Comparison of ENCODE assay signal across 19 cellular contexts in the genomic region with DNA sequence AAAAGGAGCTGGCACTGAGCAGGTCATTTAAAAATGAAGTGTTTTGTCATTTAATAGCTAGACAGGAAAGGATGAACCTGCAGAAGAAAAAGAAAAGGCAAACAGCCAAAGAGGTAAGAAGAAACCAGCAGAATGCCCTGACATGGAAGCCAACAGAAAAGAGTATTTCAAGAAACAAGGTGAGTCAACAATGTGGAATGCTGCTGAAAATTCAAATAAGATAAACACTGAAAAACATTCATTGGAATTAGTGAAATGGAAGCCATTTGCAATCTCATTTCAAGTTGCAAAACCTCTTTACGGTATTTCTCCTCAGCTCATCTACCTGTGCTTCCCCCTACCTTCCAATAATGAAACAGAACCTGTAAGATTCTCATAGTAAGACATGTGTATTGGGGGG. TPM values are rescaled to one million over a fixed set of nuclear protein-coding genes. Genes with fewer than 3 reads are reported as not detected.
DNase-seq lines count a peak whose midpoint lies in the region; ATAC-seq, FAIRE-seq and TF ChIP-seq lines count a peak whose summit lies in the region.
"Had no signal": no experiment of that assay in that cellular context is flagged by ENCODE, and none has a peak within 500 bp of the region (broad histone marks: within the 10 kb centered on the region; RNA-seq: fewer than 3 reads in every experiment).

No MANE protein-coding gene starts in this region.

- no peaks in the 10 kb centered on the region for H3K27me3 Mint-ChIP-seq in Calu3 (ENCODE audit: unreplicated experiment)
- H3K27me3 Mint-ChIP-seq: brain had no signal

- no peaks in the 10 kb centered on the region for H4K20me1 ChIP-seq in keratinocyte (ENCODE audit: control insufficient read depth, extremely low read depth, insufficient read depth, low read length)

- no peak overlapping the region for H3K9ac ChIP-seq in HUES48 (ENCODE audit: low read depth, low read length)
- no peak overlapping the region for H3K9ac ChIP-seq in keratinocyte (ENCODE audit: control insufficient read depth, extremely low read depth, insufficient read depth, low read length)

- no peaks in the 10 kb centered on the region for H3K79me2 ChIP-seq in keratinocyte (ENCODE audit: control insufficient read depth, insufficient read depth, low read length)

- H3K9me1 ChIP-seq in keratinocyte (ENCODE audit: control insufficient read depth, extremely low read depth, insufficient read depth, low read length) = no peaks in the 10 kb centered on the region

- ATAC-seq in GM21360 (IDR thresholded peaks at IDR 0.05; ENCODE audit: unreplicated experiment) = no peak
- ATAC-seq: effector memory CD8-positive, alpha-beta T cell; heart right ventricle; natural killer cell treated with Interleukin-12 subunit alpha and Interleukin-12 subunit beta and Interleukin-15 and Interleukin-18, amount 100 ng/mL, for 72 hours; right cardiac atrium had no signal

- peak; percentile 17 for FAIRE-seq in keratinocyte (lab: Jason Lieb, UNC)
- FAIRE-seq: GM12892 had no signal

- peaks cover 2% of the 10 kb centered on the region for H3K9me3 Mint-ChIP-seq in Calu3 (ENCODE audit: low read depth, unreplicated experiment)
- H3K9me3 Mint-ChIP-seq: activated CD4-positive, alpha-beta memory T cell treated with anti-CD3 and anti-CD28 coated beads, Interleukin-2, amount 10 ng/mL, durations not matched to agents 7 days and 5 days; effector memory CD8-positive, alpha-beta T cell had no signal

- H3K4me1 Mint-ChIP-seq in Calu3 (ENCODE audit: low read depth, unreplicated experiment) = peaks cover 7% of the 10 kb centered on the region
- H3K4me1 Mint-ChIP-seq: activated CD4-positive, alpha-beta memory T cell treated with anti-CD3 and anti-CD28 coated beads, Interleukin-2, amount 10 ng/mL, durations not matched to agents 7 days and 5 days; brain had no signal

- no peak overlapping the region for H3K4me2 ChIP-seq in keratinocyte (ENCODE audit: control insufficient read depth, extremely low read depth, insufficient read depth, low read depth, low read length)

- no peaks in the 10 kb centered on the region for H3K9me3 ChIP-seq in HUES48 (ENCODE audit: control insufficient read depth, insufficient read depth, low read length)
- no peaks in the 10 kb centered on the region for H3K9me3 ChIP-seq in keratinocyte (ENCODE audit: control insufficient read depth, low read depth, low read length)
- no peaks in the 10 kb centered on the region for H3K9me3 ChIP-seq in A673 (ENCODE audit: low read depth, low read length, poor library complexity, severe bottlenecking)

- H3K27ac ChIP-seq in HUES48 (ENCODE audit: low read depth, low read length) = peak overlapping the region; percentile 40
- no peak overlapping the region for H3K27ac ChIP-seq in keratinocyte (ENCODE audit: control insufficient read depth, insufficient read depth, low read length)
- no peak overlapping the region for H3K27ac ChIP-seq in A673 (ENCODE audit: low read depth, low read length, poor library complexity, severe bottlenecking)
- H3K27ac ChIP-seq: heart right ventricle, tibial nerve had no signal

- no peak overlapping the region for H3K4me3 ChIP-seq in HUES48 (ENCODE audit: low read depth, low read length)
- no peak overlapping the region for H3K4me3 ChIP-seq in choroid plexus epithelial cell (ENCODE audit: low read depth, low read length)
- H3K4me3 ChIP-seq in keratinocyte (ENCODE audit: control insufficient read depth in 2 of 3, extremely low read depth in 1 of 3, insufficient read depth in 2 of 3, low read depth in 1 of 3, low read length in 3 of 3) = no peak overlapping the region
- no peak overlapping the region for H3K4me3 ChIP-seq in A673 (ENCODE audit: low read depth, low read length, poor library complexity, severe bottlenecking)
- H3K4me3 ChIP-seq: heart right ventricle, tibial nerve had no signal

- H3K4me3 Mint-ChIP-seq in Calu3 (ENCODE audit: low read depth, unreplicated experiment) = no peak overlapping the region
- H3K4me3 Mint-ChIP-seq: activated CD4-positive, alpha-beta memory T cell treated with anti-CD3 and anti-CD28 coated beads, Interleukin-2, amount 10 ng/mL, durations not matched to agents 7 days and 5 days; brain; effector memory CD8-positive, alpha-beta T cell; natural killer cell treated with Interleukin-12 subunit alpha and Interleukin-12 subunit beta and Interleukin-15 and Interleukin-18, amount 100 ng/mL, for 72 hours had no signal

- no peaks in the 10 kb centered on the region for H3K27me3 ChIP-seq in HUES48 (ENCODE audit: control insufficient read depth, insufficient read depth, low read length)
- no peaks in the 10 kb centered on the region for H3K27me3 ChIP-seq in keratinocyte (ENCODE audit: control insufficient read depth, extremely low read depth, insufficient read depth, low read length)
- no peaks in the 10 kb centered on the region for H3K27me3 ChIP-seq in A673 (replicated peaks; ENCODE audit: insufficient read depth, low read depth, low read length, poor library complexity)
- H3K27me3 ChIP-seq: heart right ventricle, tibial nerve had no signal

- dilution Hi-C loops in keratinocyte (cut with MboI; ENCODE audit: extremely low pct_ligation_motif_present, low sequenced_read_pairs) = no loop called here

- TF ChIP-seq CTCF in choroid plexus epithelial cell (conservative IDR thresholded peaks at IDR 0.05; ENCODE audit: low read depth, low read length) = no peak
- TF ChIP-seq CTCF in keratinocyte (optimal IDR thresholded peaks at IDR 0.05 in 1 of 3, IDR thresholded peaks at IDR 0.05 in 1 of 3, conservative IDR thresholded peaks at IDR 0.05 in 1 of 3; ENCODE audit: extremely low read depth in 1 of 3, insufficient read depth in 2 of 3, low read length in 3 of 3) = no peak
- no peak for TF ChIP-seq CTCF in A673 (conservative IDR thresholded peaks at IDR 0.05; ENCODE audit: low read depth, low read length)
- TF ChIP-seq CTCF in Calu3 (IDR thresholded peaks at IDR 0.05; ENCODE audit: unreplicated experiment) = no peak

- POLR2A ChIA-PET in A673 (lab: Charles Lee; ENCODE audit: low non-redundant PET) = no interaction called here

- H3K4me1 ChIP-seq in HUES48 (ENCODE audit: control insufficient read depth, insufficient read depth, low read length) = peaks cover 10% of the 10 kb centered on the region; the same call in 1 of the 2 replicates
- no peaks in the 10 kb centered on the region for H3K4me1 ChIP-seq in keratinocyte (ENCODE audit: control insufficient read depth, extremely low read depth, insufficient read depth, low read length)
- peaks cover 4% of the 10 kb centered on the region for H3K4me1 ChIP-seq in A673 (ENCODE audit: insufficient read depth, low read length, poor library complexity, severe bottlenecking)
- H3K4me1 ChIP-seq: heart right ventricle had no signal

- CTCF ChIA-PET in A673 (lab: Charles Lee) (no interaction called here), Calu3 (lab: Charles Lee) (no interaction called here)

- H3K36me3 ChIP-seq in HUES48 (ENCODE audit: control insufficient read depth, insufficient read depth, low read length) (no peaks in the 10 kb centered on the region), keratinocyte (ENCODE audit: control insufficient read depth in 2 of 2, extremely low read depth in 1 of 2, insufficient read depth in 2 of 2, low read length in 2 of 2) (peaks cover 0 to 4% of the 10 kb centered on the region in 2 experiments), A673 (ENCODE audit: insufficient read depth, low read length, poor library complexity, severe bottlenecking) (peaks cover 29% of the 10 kb centered on the region)

- no peak overlapping the region for H2AFZ ChIP-seq in keratinocyte (ENCODE audit: control insufficient read depth, low read length)

- H3K36me3 Mint-ChIP-seq in Calu3 (ENCODE audit: insufficient read depth, unreplicated experiment) = peaks cover 5% of the 10 kb centered on the region
- H3K36me3 Mint-ChIP-seq: brain; natural killer cell treated with Interleukin-12 subunit alpha and Interleukin-12 subunit beta and Interleukin-15 and Interleukin-18, amount 100 ng/mL, for 72 hours had no signal

- intact Hi-C loops in A673 (cut with micrococcal nuclease; ENCODE audit: unreplicated experiment) = no loop called here
- intact Hi-C loops in Calu3 (cut with micrococcal nuclease; ENCODE audit: unreplicated experiment) = no loop called here

- DNase-seq in AG20443 (ENCODE audit: low spot score) = peak; percentile 8
- DNase-seq in choroid plexus epithelial cell (ENCODE audit: low read depth) = peak; percentile 90
- no peak for DNase-seq in keratinocyte (ENCODE audit: low read depth, low spot score)
- no peak for DNase-seq in A673 (ENCODE audit: low spot score)
- no peak for DNase-seq in NCI-H2227 treated with DMSO at 0.1 percent for 48 hours (lab: John Stamatoyannopoulos, UW)
- DNase-seq in Calu3 = no peak
- DNase-seq: activated CD4-positive, alpha-beta memory T cell treated with anti-CD3 and anti-CD28 coated beads, Interleukin-2, amount 10 ng/mL, durations not matched to agents 7 days and 5 days; DND-41; effector memory CD8-positive, alpha-beta T cell; heart right ventricle; NCI-H2029 treated with DMSO at 0.1 percent for 48 hours; right cardiac atrium; stimulated activated CD4-positive, alpha-beta T cell treated with anti-CD3 and anti-CD28 coated beads, Interleukin-2, amount 100 ng/mL, for 48 hours had no signal

- H3K27ac Mint-ChIP-seq in Calu3 (ENCODE audit: unreplicated experiment) = no peak overlapping the region
- H3K27ac Mint-ChIP-seq: activated CD4-positive, alpha-beta memory T cell treated with anti-CD3 and anti-CD28 coated beads, Interleukin-2, amount 10 ng/mL, durations not matched to agents 7 days and 5 days; brain; effector memory CD8-positive, alpha-beta T cell; natural killer cell treated with Interleukin-12 subunit alpha and Interleukin-12 subunit beta and Interleukin-15 and Interleukin-18, amount 100 ng/mL, for 72 hours had no signal

- BruUV-seq in A673 (replicated peaks; lab: Mats Ljungman, UMichigan) = no TSS peak
- BruUV-seq in Calu3 (replicated peaks; lab: Mats Ljungman, UMichigan) = no TSS peak

RNA-seq across cellular contexts. Expression of a gene that starts 59.6 kb away (rescaled TPM):
- 1.2 to 1.5 TPM (median 1.3 TPM) in 3 replicates for polyA plus RNA-seq in keratinocyte
- polyA plus RNA-seq in keratinocyte (2011; ENCODE audit: low read depth) = 0.45 TPM
- polyA plus RNA-seq in keratinocyte (2011; cell fraction: cytosol; rRNA removed) = 0.64 and 1.2 TPM in 2 replicates
- 1.2 and 2.1 TPM in 2 replicates for polyA plus RNA-seq in keratinocyte (2011; cell fraction: nucleus; rRNA removed)
- 0.79 and 1.2 TPM in 2 replicates for polyA plus RNA-seq in keratinocyte (2012; ENCODE audit: low replicate concordance)
- polyA minus RNA-seq in keratinocyte = 0.30 to 0.76 TPM (median 0.70 TPM) in 3 replicates
- polyA minus RNA-seq in keratinocyte (2011; cell fraction: cytosol; rRNA and poly(A)+ RNA removed) = not detected
- polyA minus RNA-seq in keratinocyte (2011; cell fraction: nucleus; rRNA and poly(A)+ RNA removed) = 0.53 and 0.93 TPM in 2 replicates
- total RNA-seq in A673 (2021) (2.4 and 3.6 TPM in 2 replicates), Calu3 (2022) (3.2 and 4.0 TPM in 2 replicates)

RNA-seq across cellular contexts. Expression of a gene that starts 59.7 kb away (rescaled TPM):
- 24.0 to 32.1 TPM (median 28.9 TPM) in 3 replicates for polyA plus RNA-seq in keratinocyte
- polyA plus RNA-seq in keratinocyte (2011; ENCODE audit: low read depth) = 17.9 TPM
- polyA plus RNA-seq in keratinocyte (2011; cell fraction: cytosol; rRNA removed) = 14.5 and 29.5 TPM in 2 replicates
- polyA plus RNA-seq in keratinocyte (2011; cell fraction: nucleus; rRNA removed) = 21.7 and 25.1 TPM in 2 replicates
- 18.5 and 31.0 TPM in 2 replicates for polyA plus RNA-seq in keratinocyte (2012; ENCODE audit: low replicate concordance)
- polyA minus RNA-seq in keratinocyte = 28.1 to 83.9 TPM (median 44.5 TPM) in 3 replicates
- 19.4 TPM for polyA minus RNA-seq in keratinocyte (2011; cell fraction: cytosol; rRNA and poly(A)+ RNA removed)
- 20.3 and 42.5 TPM in 2 replicates for polyA minus RNA-seq in keratinocyte (2011; cell fraction: nucleus; rRNA and poly(A)+ RNA removed)
- total RNA-seq in A673 (2021) (55.4 and 71.7 TPM in 2 replicates), Calu3 (2022) (41.2 and 46.6 TPM in 2 replicates)

Comparison
In these comparisons a context has a peak if more than half of its experiments do, and no peak if none do; other contexts are left out.
1. DNase-seq: peak in AG20443 (single experiment) and choroid plexus epithelial cell (single experiment); none in keratinocyte (single experiment), A673 (single experiment), NCI-H2227 treated with DMSO at 0.1 percent for 48 hours (single experiment) and Calu3 (single experiment).